ENCODE assay signal across 17 cellular contexts in the genomic region with DNA sequence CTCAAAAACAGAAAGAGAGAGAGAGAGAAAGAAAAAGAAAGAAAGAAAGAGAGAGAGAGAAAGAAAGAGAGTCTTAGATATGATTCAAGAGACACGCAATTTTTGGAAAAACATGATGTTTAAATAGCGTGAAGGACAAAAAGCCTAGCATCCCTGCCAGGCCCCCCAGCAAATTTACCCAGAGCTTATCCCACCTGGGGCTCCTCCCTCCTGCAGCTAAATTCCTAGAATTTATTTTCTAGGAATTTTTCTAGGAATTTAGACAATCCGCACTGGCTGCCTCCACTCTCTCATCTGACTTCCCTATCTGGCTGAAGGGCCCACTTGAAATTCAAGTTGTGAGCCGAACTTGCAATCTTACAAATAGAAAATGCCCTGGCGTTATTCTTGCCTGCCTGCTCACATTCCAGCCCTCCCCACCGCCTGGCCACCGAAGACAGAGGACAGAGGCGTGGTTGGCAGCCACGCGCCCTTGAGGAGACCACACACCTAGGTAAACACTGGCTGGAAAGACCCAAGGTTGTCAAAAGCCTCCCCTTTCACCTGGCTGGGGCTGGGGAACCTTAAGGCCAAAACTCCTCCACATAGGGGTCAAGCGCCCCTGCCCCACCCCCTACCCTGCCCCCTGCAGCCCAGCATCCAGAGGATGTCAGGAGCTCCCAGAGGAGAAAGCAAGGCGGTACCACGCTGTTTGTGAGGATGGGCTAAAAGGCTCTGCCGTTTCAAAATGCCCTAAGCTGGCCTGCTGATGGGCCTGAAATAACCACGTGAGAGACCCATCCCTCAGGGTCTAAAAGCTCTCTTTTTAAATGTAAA. TPM values are rescaled to one million over a fixed set of nuclear protein-coding genes. Genes with fewer than 3 reads are reported as not detected.
DNase-seq lines count a peak whose midpoint lies in the region; ATAC-seq, FAIRE-seq and TF ChIP-seq lines count a peak whose summit lies in the region.
"Had no signal": no experiment of that assay in that cellular context is flagged by ENCODE, and none has a peak within 500 bp of the region (broad histone marks: within the 10 kb centered on the region; RNA-seq: fewer than 3 reads in every experiment).

No MANE protein-coding gene starts in this region.

- DNase-seq in RPMI8226 (peak; percentile 40), progenitor cell of endocrine pancreas (ENCODE audit: low spot score, unreplicated experiment) (no peak), RCC 7860 (ENCODE audit: low spot score) (no peak), SHP77 treated with DMSO at 0.1 percent for 48 hours (lab: John Stamatoyannopoulos, UW) (no peak)
- DNase-seq in activated CD4-positive, alpha-beta T cell treated with anti-CD3 and anti-CD28 coated beads, Interleukin-2, amount 50 U/mL, for 48 hours: no peak
- DNase-seq: activated CD8-positive, alpha-beta memory T cell treated with anti-CD3 and anti-CD28 coated beads, Interleukin-2, amount 10 ng/mL, durations not matched to agents 7 days and 5 days; activated naive CD4-positive, alpha-beta T cell treated with anti-CD3 and anti-CD28 coated beads, Interleukin-2, amount 50 U/mL, for 16 hours; DMS153; NCI-H1694; NCI-H748 treated with DMSO at 0.1 percent for 48 hours; pancreas had no signal

- no peak for FAIRE-seq in RCC 7860 (lab: Jason Lieb, UNC)
- FAIRE-seq: endothelial cell of umbilical vein, GM12891, pancreas had no signal

- peak overlapping the region; percentile 43 for H3K4me3 ChIP-seq in iPS-18a (ENCODE audit: low read length)
- H3K4me3 ChIP-seq: cardiac muscle cell had no signal

- peaks cover 52% of the 10 kb centered on the region for H3K27me3 Mint-ChIP-seq in progenitor cell of endocrine pancreas

- no peak for ATAC-seq in GM19395 (IDR thresholded peaks at IDR 0.05; ENCODE audit: unreplicated experiment)
- ATAC-seq: activated CD8-positive, alpha-beta memory T cell treated with anti-CD3 and anti-CD28 coated beads, Interleukin-2, amount 10 ng/mL, durations not matched to agents 7 days and 5 days; pancreas had no signal

- H3K27ac Mint-ChIP-seq in progenitor cell of endocrine pancreas: peak overlapping the region; percentile 73
- H3K27ac Mint-ChIP-seq: activated CD8-positive, alpha-beta memory T cell treated with anti-CD3 and anti-CD28 coated beads, Interleukin-2, amount 10 ng/mL, durations not matched to agents 7 days and 5 days had no signal

- H3K36me3 ChIP-seq in ES-I3 (ENCODE audit: insufficient read depth, low read length): no peaks in the 10 kb centered on the region
- no peaks in the 10 kb centered on the region for H3K36me3 ChIP-seq in iPS-18a (ENCODE audit: control insufficient read depth, low read depth, low read length)
- H3K36me3 ChIP-seq: cardiac muscle cell, pancreas had no signal

- no peaks in the 10 kb centered on the region for H3K9me3 Mint-ChIP-seq in progenitor cell of endocrine pancreas (ENCODE audit: low read depth)

- peaks cover 42% of the 10 kb centered on the region for H3K4me1 ChIP-seq in ES-I3 (ENCODE audit: insufficient read depth, low read length)
- peaks cover 28% of the 10 kb centered on the region for H3K4me1 ChIP-seq in iPS-18a (ENCODE audit: control insufficient read depth, low read depth, low read length)

- H3K36me3 Mint-ChIP-seq in progenitor cell of endocrine pancreas (ENCODE audit: insufficient read depth): no peaks in the 10 kb centered on the region
- H3K36me3 Mint-ChIP-seq: activated CD8-positive, alpha-beta memory T cell treated with anti-CD3 and anti-CD28 coated beads, Interleukin-2, amount 10 ng/mL, durations not matched to agents 7 days and 5 days had no signal

- no peak overlapping the region for H3K4me3 Mint-ChIP-seq in progenitor cell of endocrine pancreas (ENCODE audit: low read depth)
- H3K4me3 Mint-ChIP-seq: activated CD8-positive, alpha-beta memory T cell treated with anti-CD3 and anti-CD28 coated beads, Interleukin-2, amount 10 ng/mL, durations not matched to agents 7 days and 5 days had no signal

- H3K9me3 ChIP-seq in ES-I3 (ENCODE audit: control insufficient read depth, insufficient read depth, low read length) (no peaks in the 10 kb centered on the region), iPS-18a (ENCODE audit: control insufficient read depth, low read depth, low read length) (no peaks in the 10 kb centered on the region)
- H3K9me3 ChIP-seq: pancreas had no signal

- peak overlapping the region; percentile 43; the same call in 1 of the 2 replicates for H3K9ac ChIP-seq in ES-I3 (ENCODE audit: low read depth, low read length)
- H3K9ac ChIP-seq in iPS-18a (ENCODE audit: low read length): peak overlapping the region; percentile 8

- peaks cover 43% of the 10 kb centered on the region for H3K4me1 Mint-ChIP-seq in progenitor cell of endocrine pancreas (ENCODE audit: low read depth)

- no peak overlapping the region for H3K27ac ChIP-seq in iPS-18a (ENCODE audit: low read length)
- H3K27ac ChIP-seq: cardiac muscle cell, pancreas had no signal

- H3K27me3 ChIP-seq in iPS-18a (ENCODE audit: control insufficient read depth, insufficient read depth, low read length): peaks cover 13% of the 10 kb centered on the region
- H3K27me3 ChIP-seq: cardiac muscle cell had no signal

- no peak for TF ChIP-seq CTCF in progenitor cell of endocrine pancreas (IDR thresholded peaks at IDR 0.05; ENCODE audit: unreplicated experiment)

RNA-seq across cellular contexts. Expression of a gene that starts 42.2 kb away (rescaled TPM):
- 27.2 and 39.8 TPM in 2 replicates for total RNA-seq in progenitor cell of endocrine pancreas
